ENCODE assay signal across 8 cellular contexts in genomic region chr6:16669227-16669626, GRCh38.
A peak's percentile ranks its signal among the peaks of the same experiment; 100 is the strongest.
DNase-seq lines count a peak whose midpoint lies in the region; ATAC-seq and TF ChIP-seq lines count a peak whose summit lies in the region.

No MANE protein-coding gene starts in this region.

- no peaks in the 10 kb centered on the region for H4K20me1 ChIP-seq in BLaER1

- 67 to 79% methylated on average over 3 of the region's 3 CpGs for WGBS in body of pancreas, 2 donors

- no peak for TF ChIP-seq POLR2A in NB4 (IDR thresholded peaks at IDR 0.05; ENCODE audit: extremely low read depth, insufficient read length)
- TF ChIP-seq POLR2A in body of pancreas (IDR thresholded peaks at IDR 0.05), result no peak

- H3K36me3 ChIP-seq in BLaER1, result no peaks in the 10 kb centered on the region
- no peaks in the 10 kb centered on the region for H3K36me3 ChIP-seq in muscle layer of colon (ENCODE audit: insufficient read depth, low read length)
- no peaks in the 10 kb centered on the region for H3K36me3 ChIP-seq in body of pancreas (replicated peaks in 1 of 2; ENCODE audit: insufficient read depth in 1 of 2, low read depth in 2 of 2)

- H3K4me1 ChIP-seq in BLaER1 (peaks cover 13% of the 10 kb centered on the region), muscle layer of colon (ENCODE audit: insufficient read depth, low read length) (peaks cover 58% of the 10 kb centered on the region), body of pancreas (peaks cover 13% of the 10 kb centered on the region)

- peaks cover 3% of the 10 kb centered on the region for H3K9me3 Mint-ChIP-seq in activated T-cell treated with anti-CD3 and anti-CD28 coated beads, Interleukin-2, amount 50 U/mL, for 4 hours

- H3K27me3 Mint-ChIP-seq in activated T-cell treated with anti-CD3 and anti-CD28 coated beads, Interleukin-2, amount 50 U/mL, for 4 hours (ENCODE audit: low read depth), result no peaks in the 10 kb centered on the region

- no peak overlapping the region for H3K27ac ChIP-seq in BLaER1
- H3K27ac ChIP-seq in muscle layer of colon (ENCODE audit: low read depth, low read length), result peak overlapping the region; percentile 47
- no peak overlapping the region for H3K27ac ChIP-seq in body of pancreas
- H3K27ac ChIP-seq in caudate nucleus (ENCODE audit: low read depth, low read length), result no peak overlapping the region

- H3K4me2 ChIP-seq in BLaER1, result peak overlapping the region; percentile 10; the same call in 1 of the 2 replicates

- intact Hi-C loops in body of pancreas (cut with DNase I), result no loop called here

- DNase-seq in NB4 (ENCODE audit: low read depth), result peak; percentile 38
- DNase-seq in activated T-cell treated with anti-CD3 and anti-CD28 coated beads, Interleukin-2, amount 50 U/mL, for 4 hours, result peak; percentile 70
- no peak for DNase-seq in body of pancreas
- no peak for DNase-seq in GOT3 (lab: John Stamatoyannopoulos, UW)
- DNase-seq in caudate nucleus (lab: John Stamatoyannopoulos, UW), result no peak

- peaks cover 29% of the 10 kb centered on the region for H3K36me3 Mint-ChIP-seq in activated T-cell treated with anti-CD3 and anti-CD28 coated beads, Interleukin-2, amount 50 U/mL, for 4 hours (ENCODE audit: insufficient read depth)

- TF ChIP-seq CTCF in NB4 (IDR thresholded peaks at IDR 0.05; ENCODE audit: low read depth, low read length) (no peak), body of pancreas (IDR thresholded peaks at IDR 0.05) (no peak)

- H3K4me3 ChIP-seq in BLaER1 (no peak overlapping the region), NB4 (ENCODE audit: low read depth, low read length) (no peak overlapping the region), muscle layer of colon (ENCODE audit: low read depth in 1 of 2, low read length in 2 of 2) (no peak overlapping the region), body of pancreas (no peak overlapping the region)

- H3K9ac ChIP-seq in BLaER1, result no peak overlapping the region
- H3K9ac ChIP-seq in muscle layer of colon (ENCODE audit: low read length), result no peak overlapping the region

- peak; percentile 76 to 79 for ATAC-seq in activated T-cell treated with anti-CD3 and anti-CD28 coated beads, Interleukin-2, amount 50 U/mL, for 4 hours
- ATAC-seq in body of pancreas, result no peak
- ATAC-seq in HG03432 (IDR thresholded peaks at IDR 0.05; ENCODE audit: unreplicated experiment), result no peak

- H3K4me3 Mint-ChIP-seq in activated T-cell treated with anti-CD3 and anti-CD28 coated beads, Interleukin-2, amount 50 U/mL, for 4 hours, result peak overlapping the region; percentile 39

- peaks cover 57% of the 10 kb centered on the region for H3K4me1 Mint-ChIP-seq in activated T-cell treated with anti-CD3 and anti-CD28 coated beads, Interleukin-2, amount 50 U/mL, for 4 hours (ENCODE audit: low read depth)

- H3K9me3 ChIP-seq in BLaER1, result no peaks in the 10 kb centered on the region
- H3K9me3 ChIP-seq in muscle layer of colon (ENCODE audit: low read length), result no peaks in the 10 kb centered on the region
- no peaks in the 10 kb centered on the region for H3K9me3 ChIP-seq in body of pancreas

- H3K27me3 ChIP-seq in BLaER1 (no peaks in the 10 kb centered on the region), muscle layer of colon (ENCODE audit: control insufficient read depth in 1 of 2, insufficient read depth in 2 of 2, low read length in 2 of 2) (no peaks in the 10 kb centered on the region), body of pancreas (no peaks in the 10 kb centered on the region)

Comparison
In these comparisons a context has a peak if more than half of its experiments do, and no peak if none do; other contexts are left out.
1. DNase-seq: peak in NB4 (single experiment) and activated T-cell treated with anti-CD3 and anti-CD28 coated beads, Interleukin-2, amount 50 U/mL, for 4 hours (single experiment); none in body of pancreas (0 of 4), GOT3 (single experiment) and caudate nucleus (0 of 61).
2. ATAC-seq: peak in activated T-cell treated with anti-CD3 and anti-CD28 coated beads, Interleukin-2, amount 50 U/mL, for 4 hours (2 of 2); none in body of pancreas (single experiment) and HG03432 (single experiment).